In the genomic region with DNA sequence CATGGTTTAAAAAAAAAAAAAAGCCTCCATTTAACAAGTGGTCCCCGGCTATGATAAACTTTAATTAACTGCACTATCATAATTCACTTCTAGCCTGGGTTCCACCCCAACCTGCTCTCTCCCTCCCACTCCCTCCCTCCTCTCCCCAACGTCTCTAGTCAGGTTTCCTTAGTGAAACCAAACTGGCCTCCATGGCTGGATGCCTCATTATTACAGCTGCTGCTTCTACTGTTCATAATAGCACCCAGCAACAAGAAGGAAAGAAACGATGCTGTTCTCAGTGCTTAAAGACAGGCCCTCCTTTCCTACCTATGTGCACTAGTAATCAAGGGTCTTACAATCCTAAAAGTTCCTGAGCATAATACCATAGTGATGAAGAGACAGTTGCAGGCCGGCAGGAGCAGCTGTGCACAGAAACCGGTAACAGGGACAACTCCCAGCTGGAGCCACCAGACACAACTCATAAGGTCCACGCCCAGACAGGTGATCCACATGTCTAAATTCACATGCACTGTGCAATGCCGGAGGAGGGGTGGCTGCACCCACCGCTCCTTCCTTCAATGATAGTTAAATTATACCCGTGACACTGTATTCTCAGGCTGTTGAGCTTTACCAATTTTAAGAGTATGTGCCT, we compare ENCODE assay signal across 8 cellular contexts. TPM values are rescaled to one million over a fixed set of nuclear protein-coding genes. Genes with fewer than 3 reads are reported as not detected.
DNase-seq lines count a peak whose midpoint lies in the region; ATAC-seq lines count a peak whose summit lies in the region.

No MANE protein-coding gene starts in this region.

- DNase-seq in NCI-H1092 treated with DMSO at 0.1 percent for 48 hours (lab: John Stamatoyannopoulos, UW) (peak; percentile 43), NCI-H1092 (lab: John Stamatoyannopoulos, UW) (no peak), SK-N-MC (ENCODE audit: low read depth, low spot score) (no peak), islet precursor cell (no peak), aorta (no peak)

- no peak overlapping the region for H3K9ac ChIP-seq in SK-N-MC (ENCODE audit: insufficient read length)

- H3K27ac ChIP-seq in SK-N-MC (peak overlapping the region; percentile 60), muscle layer of duodenum (ENCODE audit: low read length) (peak overlapping the region; percentile 87), aorta (ENCODE audit: low read depth in 1 of 2, low read length in 2 of 2) (no peak overlapping the region)

- peaks cover 7% of the 10 kb centered on the region for H3K36me3 ChIP-seq in SK-N-MC (ENCODE audit: insufficient read depth, low read length)
- H3K36me3 ChIP-seq in muscle layer of duodenum (ENCODE audit: control insufficient read depth in 1 of 2, insufficient read depth in 2 of 2, low read length in 2 of 2), result peaks cover 0 to 6% of the 10 kb centered on the region in 2 donors
- H3K36me3 ChIP-seq in aorta (ENCODE audit: control insufficient read depth in 1 of 2, insufficient read depth in 2 of 2, low read length in 1 of 2), result no peaks in the 10 kb centered on the region

- H3K9me3 ChIP-seq in SK-N-MC (ENCODE audit: low read depth, low read length) (no peaks in the 10 kb centered on the region), muscle layer of duodenum (ENCODE audit: control insufficient read depth in 1 of 2, low read length in 2 of 2) (no peaks in the 10 kb centered on the region), aorta (ENCODE audit: control insufficient read depth, low read length) (no peaks in the 10 kb centered on the region)

- peak; percentile 58 for ATAC-seq in HG02938 (IDR thresholded peaks at IDR 0.05; ENCODE audit: unreplicated experiment)
- ATAC-seq in aorta (ENCODE audit: low FRiP score), result no peak
- no peak for ATAC-seq in GM19328 (IDR thresholded peaks at IDR 0.05; ENCODE audit: unreplicated experiment)

- intact Hi-C loops in aorta (cut with DNase I), result no loop called here

- H3K4me3 ChIP-seq in SK-N-MC (no peak overlapping the region), muscle layer of duodenum (ENCODE audit: low read depth in 1 of 2, low read length in 2 of 2) (no peak overlapping the region), aorta (ENCODE audit: low read length in 2 of 2) (no peak overlapping the region)

- 82 to 84% methylated on average over 9 of the region's 9 CpGs for WGBS in aorta, 2 donors

- H3K27me3 ChIP-seq in muscle layer of duodenum (ENCODE audit: low read depth, low read length) (no peaks in the 10 kb centered on the region), aorta (ENCODE audit: control insufficient read depth in 1 of 2, insufficient read depth in 2 of 2, low read length in 1 of 2) (no peaks in the 10 kb centered on the region)

- H3K4me1 ChIP-seq in muscle layer of duodenum (ENCODE audit: control insufficient read depth in 1 of 2, insufficient read depth in 2 of 2, low read length in 2 of 2) (peaks cover 6 to 37% of the 10 kb centered on the region in 2 donors), aorta (ENCODE audit: control insufficient read depth in 1 of 2, insufficient read depth in 2 of 2, low read length in 2 of 2) (no peaks in the 10 kb centered on the region)

RNA-seq across cellular contexts. Expression of a gene that starts 6.2 kb away (rescaled TPM):
- total RNA-seq in aorta, result 10 to 100 TPM; 34.7 to 59.6 TPM
- polyA plus RNA-seq in aorta, result 10 to 100 TPM in 1 of 2 donors, 1 to 10 TPM in 1; 3.4 to 13.0 TPM

Comparison
In these comparisons a context has a peak if more than half of its experiments do, and no peak if none do; other contexts are left out.
1. H3K27ac ChIP-seq: peak in SK-N-MC (single experiment) and muscle layer of duodenum (single experiment); none in aorta (0 of 2).